9 cellular contexts compared by ENCODE assay signal in the genomic region with DNA sequence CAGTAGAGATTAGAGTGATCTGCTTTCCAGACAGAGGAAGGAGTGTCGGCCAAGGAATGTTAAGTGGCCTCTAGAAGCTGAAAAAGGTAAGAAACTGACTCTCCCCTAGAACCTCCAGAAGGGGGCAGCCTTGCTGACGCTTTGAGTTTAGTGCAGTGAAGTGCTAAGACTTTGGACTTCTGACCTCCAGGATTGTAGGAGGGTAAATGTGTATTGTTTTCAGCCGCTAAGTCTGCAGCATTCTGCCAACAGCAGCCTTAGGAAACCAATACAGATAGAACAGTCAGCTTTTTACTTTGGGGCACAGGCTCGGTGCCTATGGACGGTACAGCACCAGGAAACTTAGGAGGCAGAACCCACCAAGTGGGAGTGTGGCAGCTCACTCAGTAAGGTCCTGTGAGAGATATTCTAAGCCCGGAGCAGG. TPM values are rescaled to one million over a fixed set of nuclear protein-coding genes. Genes with fewer than 3 reads are reported as not detected.
DNase-seq lines count a peak whose midpoint lies in the region; ATAC-seq and TF ChIP-seq lines count a peak whose summit lies in the region.
"Had no signal": no experiment of that assay in that cellular context is flagged by ENCODE, and none has a peak within 500 bp of the region (broad histone marks: within the 10 kb centered on the region; RNA-seq: fewer than 3 reads in every experiment).

No MANE protein-coding gene starts in this region.

- H3K4me2 ChIP-seq in MM.1S (ENCODE audit: low read depth, low read length) (no peak overlapping the region), neural progenitor cell (no peak overlapping the region)

- no peak overlapping the region for H2AFZ ChIP-seq in MM.1S (ENCODE audit: low read length)
- no peak overlapping the region for H2AFZ ChIP-seq in neural progenitor cell (replicated peaks)

- H3K27ac ChIP-seq in MM.1S (ENCODE audit: low read length) = no peak overlapping the region
- H3K27ac ChIP-seq in neural progenitor cell = no peak overlapping the region

- no peak overlapping the region for H3K4me3 Mint-ChIP-seq in neural progenitor cell
- H3K4me3 Mint-ChIP-seq: activated naive CD8-positive, alpha-beta T cell had no signal

- peaks cover 25% of the 10 kb centered on the region for H3K79me2 ChIP-seq in MM.1S (ENCODE audit: low read length)
- H3K79me2 ChIP-seq in neural progenitor cell (ENCODE audit: low read depth) = peaks cover 31% of the 10 kb centered on the region

- H3K9me3 Mint-ChIP-seq in neural progenitor cell = peaks cover 11% of the 10 kb centered on the region

- H3F3A ChIP-seq in MM.1S (ENCODE audit: insufficient read depth, low read length) (no peaks in the 10 kb centered on the region; the same call in 1 of the 2 replicates), neural progenitor cell (ENCODE audit: low read depth) (peaks cover 21% of the 10 kb centered on the region)

- H3K9me3 ChIP-seq in MM.1S (replicated peaks; ENCODE audit: insufficient read depth, low read length) (no peaks in the 10 kb centered on the region), neural progenitor cell (ENCODE audit: low read depth) (no peaks in the 10 kb centered on the region)

- H3K4me1 ChIP-seq in MM.1S (ENCODE audit: low read length) (peaks cover 7% of the 10 kb centered on the region), neural progenitor cell (peaks cover 14% of the 10 kb centered on the region)

- H3K9ac ChIP-seq in MM.1S (ENCODE audit: low read length) (no peak overlapping the region), neural progenitor cell (no peak overlapping the region)

- H3K36me3 Mint-ChIP-seq in neural progenitor cell = peaks cover 6% of the 10 kb centered on the region

- DNase-seq in NCI-H345 (lab: John Stamatoyannopoulos, UW) = peak; percentile 20
- DNase-seq in NCI-H345 treated with DMSO at 0.1 percent for 48 hours (lab: John Stamatoyannopoulos, UW; ENCODE audit: unreplicated experiment) = no peak
- DNase-seq in MM.1S = peak; percentile 78
- peak; percentile 64 for DNase-seq in activated CD4-positive, alpha-beta T cell treated with anti-CD3 and anti-CD28 coated beads for 48 hours
- DNase-seq in fibroblast of peridontal ligament (ENCODE audit: extremely low read depth) = peak; percentile 71
- peak; percentile 72 for DNase-seq in neural progenitor cell (ENCODE audit: low spot score)
- DNase-seq in NCI-H1436 treated with DMSO at 0.1 percent for 48 hours (lab: John Stamatoyannopoulos, UW) = no peak

- H4K20me1 ChIP-seq in MM.1S (ENCODE audit: insufficient read depth, low read length) (no peaks in the 10 kb centered on the region), neural progenitor cell (ENCODE audit: low read depth) (peaks cover 6% of the 10 kb centered on the region)

- H3K27me3 ChIP-seq in MM.1S (replicated peaks; ENCODE audit: insufficient read depth, low read length) = no peaks in the 10 kb centered on the region
- no peaks in the 10 kb centered on the region for H3K27me3 ChIP-seq in neural progenitor cell

- peaks cover 11% of the 10 kb centered on the region for H3K27me3 Mint-ChIP-seq in neural progenitor cell (ENCODE audit: insufficient read depth, low read depth)
- H3K27me3 Mint-ChIP-seq: activated naive CD8-positive, alpha-beta T cell had no signal

- peak; percentile 79 for TF ChIP-seq CTCF in MM.1S (IDR thresholded peaks at IDR 0.05; ENCODE audit: low read length)
- TF ChIP-seq CTCF in neural progenitor cell (IDR thresholded peaks at IDR 0.05) = peak; percentile 77

- ATAC-seq in GM18909 (IDR thresholded peaks at IDR 0.05; ENCODE audit: poor library complexity, unreplicated experiment) = no peak

- H3K4me3 ChIP-seq in MM.1S (ENCODE audit: low read length) (no peak overlapping the region), neural progenitor cell (no peak overlapping the region)

- no peaks in the 10 kb centered on the region for H3K36me3 ChIP-seq in MM.1S (replicated peaks; ENCODE audit: insufficient read depth, low read length)
- no peaks in the 10 kb centered on the region for H3K36me3 ChIP-seq in neural progenitor cell

- peaks cover 17% of the 10 kb centered on the region for H3K4me1 Mint-ChIP-seq in neural progenitor cell

- H3K27ac Mint-ChIP-seq in neural progenitor cell = no peak overlapping the region
- H3K27ac Mint-ChIP-seq: activated naive CD8-positive, alpha-beta T cell had no signal

- H3K9me2 ChIP-seq in MM.1S (replicated peaks; ENCODE audit: insufficient read depth, low read length) = no peaks in the 10 kb centered on the region

RNA-seq across cellular contexts. Expression of a gene that starts 3.6 kb away (rescaled TPM):
- 9.8 and 10.6 TPM in 2 replicates for total RNA-seq in neural progenitor cell (ENCODE audit: low replicate concordance)

RNA-seq across cellular contexts. Expression of a gene that starts 20.8 kb away (rescaled TPM):
- total RNA-seq in neural progenitor cell (ENCODE audit: low replicate concordance) = 53.6 and 80.6 TPM in 2 replicates

Comparison
In these comparisons a context has a peak if more than half of its experiments do, and no peak if none do; other contexts are left out.
1. DNase-seq: peak in NCI-H345 (single experiment), MM.1S (single experiment), activated CD4-positive, alpha-beta T cell treated with anti-CD3 and anti-CD28 coated beads for 48 hours (single experiment), fibroblast of peridontal ligament (single experiment) and neural progenitor cell (single experiment); none in NCI-H345 treated with DMSO at 0.1 percent for 48 hours (single experiment) and NCI-H1436 treated with DMSO at 0.1 percent for 48 hours (single experiment).